14 cellular contexts compared by ENCODE assay signal in genomic region chr10:14409247-14409646, GRCh38.
DNase-seq lines count a peak whose midpoint lies in the region; ATAC-seq and TF ChIP-seq lines count a peak whose summit lies in the region.
"Had no signal": no experiment of that assay in that cellular context is flagged by ENCODE, and none has a peak within 500 bp of the region (broad histone marks: within the 10 kb centered on the region; RNA-seq: fewer than 3 reads in every experiment).

No MANE protein-coding gene starts in this region.

- no peak for TF ChIP-seq CTCF in nephron progenitor cell (IDR thresholded peaks at IDR 0.05)

- H3K36me3 Mint-ChIP-seq in activated CD4-positive, alpha-beta T cell treated with anti-CD3 and anti-CD28 coated beads for 36 hours (ENCODE audit: low read depth), result peaks cover 2% of the 10 kb centered on the region
- H3K36me3 Mint-ChIP-seq in nephron progenitor cell (ENCODE audit: low read depth), result no peaks in the 10 kb centered on the region

- CTCF ChIA-PET in activated CD4-positive, alpha-beta T cell treated with anti-CD3 and anti-CD28 coated beads for 36 hours (lab: Charles Lee), result interaction anchor here (0.6 to 2.8 kb wide), 5 partner anchors 14 to 179 kb away, joined by 3 to 10 read pairs (median 3); no protein-coding TSS in a partner anchor

- H3K4me3 Mint-ChIP-seq in activated CD4-positive, alpha-beta T cell treated with anti-CD3 and anti-CD28 coated beads for 36 hours, result no peak overlapping the region
- H3K4me3 Mint-ChIP-seq in nephron progenitor cell, result no peak overlapping the region
- H3K4me3 Mint-ChIP-seq: endodermal cell had no signal

- H3K27ac Mint-ChIP-seq in activated CD4-positive, alpha-beta T cell treated with anti-CD3 and anti-CD28 coated beads for 36 hours, result peak overlapping the region; percentile 81
- peak overlapping the region; percentile 39 for H3K27ac Mint-ChIP-seq in nephron progenitor cell
- H3K27ac Mint-ChIP-seq: endodermal cell had no signal

- peaks cover 8% of the 10 kb centered on the region for H3K9me3 Mint-ChIP-seq in activated CD4-positive, alpha-beta T cell treated with anti-CD3 and anti-CD28 coated beads for 36 hours (ENCODE audit: low read depth)
- H3K9me3 Mint-ChIP-seq in nephron progenitor cell, result no peaks in the 10 kb centered on the region
- H3K9me3 Mint-ChIP-seq: endodermal cell had no signal

- peaks cover 22% of the 10 kb centered on the region for H3K4me1 Mint-ChIP-seq in activated CD4-positive, alpha-beta T cell treated with anti-CD3 and anti-CD28 coated beads for 36 hours
- H3K4me1 Mint-ChIP-seq in nephron progenitor cell, result peaks cover 53% of the 10 kb centered on the region

- POLR2A ChIA-PET in activated CD4-positive, alpha-beta T cell treated with anti-CD3 and anti-CD28 coated beads for 36 hours (lab: Charles Lee), result interaction anchor here (1.1 to 1.5 kb wide), 2 partner anchors 23 to 224 kb away, joined by 3 to 20 read pairs; no protein-coding TSS in a partner anchor

- DNase-seq in activated CD4-positive, alpha-beta T cell treated with anti-CD3 and anti-CD28 coated beads for 36 hours, result peak; percentile 68
- DNase-seq in activated CD4-positive, alpha-beta T cell treated with anti-CD3 and anti-CD28 coated beads, Interleukin-2, amount 50 U/mL, for 1 hour, result no peak
- DNase-seq in activated CD4-positive, alpha-beta T cell treated with anti-CD3 and anti-CD28 coated beads, Interleukin-2, amount 50 U/mL, for 4 hours, result peak; percentile 23 to 33
- DNase-seq in nephron progenitor cell (no peak), GOT3 (lab: John Stamatoyannopoulos, UW) (no peak)
- peak; percentile 42 to 48 (median 42) for DNase-seq in stimulated activated CD4-positive, alpha-beta T cell treated with anti-CD3 and anti-CD28 coated beads, TNF-alpha, amount 100 ng/mL, for 48 hours (ENCODE audit: low read depth in 3 of 3)
- DNase-seq: endodermal cell, mesendoderm, right cardiac atrium, SK-N-SH, transverse colon had no signal

- peaks cover 48% of the 10 kb centered on the region for H3K27me3 Mint-ChIP-seq in activated CD4-positive, alpha-beta T cell treated with anti-CD3 and anti-CD28 coated beads for 36 hours
- peaks cover 14% of the 10 kb centered on the region for H3K27me3 Mint-ChIP-seq in nephron progenitor cell (ENCODE audit: low read depth, poor library complexity)

- intact Hi-C loops in activated CD4-positive, alpha-beta T cell treated with anti-CD3 and anti-CD28 coated beads for 36 hours (cut with DNase I, micrococcal nuclease), result loop anchor here (1.0 kb wide), 2 partner anchors 19 to 23 kb away; no protein-coding TSS in a partner anchor

- peak; percentile 83 for ATAC-seq in activated CD4-positive, alpha-beta T cell treated with anti-CD3 and anti-CD28 coated beads for 36 hours
- ATAC-seq in HG02981 (IDR thresholded peaks at IDR 0.05; ENCODE audit: unreplicated experiment) (no peak), GM18868 (IDR thresholded peaks at IDR 0.05; ENCODE audit: unreplicated experiment) (no peak)
- ATAC-seq: Panc1, right cardiac atrium had no signal

Comparison
In these comparisons a context has a peak if more than half of its experiments do, and no peak if none do; other contexts are left out.
1. DNase-seq: peak in activated CD4-positive, alpha-beta T cell treated with anti-CD3 and anti-CD28 coated beads for 36 hours (single experiment), activated CD4-positive, alpha-beta T cell treated with anti-CD3 and anti-CD28 coated beads, Interleukin-2, amount 50 U/mL, for 4 hours (2 of 2) and stimulated activated CD4-positive, alpha-beta T cell treated with anti-CD3 and anti-CD28 coated beads, TNF-alpha, amount 100 ng/mL, for 48 hours (3 of 3); none in activated CD4-positive, alpha-beta T cell treated with anti-CD3 and anti-CD28 coated beads, Interleukin-2, amount 50 U/mL, for 1 hour (single experiment), nephron progenitor cell (single experiment) and GOT3 (single experiment).